ENCODE assay signal across 8 cellular contexts in the genomic region with DNA sequence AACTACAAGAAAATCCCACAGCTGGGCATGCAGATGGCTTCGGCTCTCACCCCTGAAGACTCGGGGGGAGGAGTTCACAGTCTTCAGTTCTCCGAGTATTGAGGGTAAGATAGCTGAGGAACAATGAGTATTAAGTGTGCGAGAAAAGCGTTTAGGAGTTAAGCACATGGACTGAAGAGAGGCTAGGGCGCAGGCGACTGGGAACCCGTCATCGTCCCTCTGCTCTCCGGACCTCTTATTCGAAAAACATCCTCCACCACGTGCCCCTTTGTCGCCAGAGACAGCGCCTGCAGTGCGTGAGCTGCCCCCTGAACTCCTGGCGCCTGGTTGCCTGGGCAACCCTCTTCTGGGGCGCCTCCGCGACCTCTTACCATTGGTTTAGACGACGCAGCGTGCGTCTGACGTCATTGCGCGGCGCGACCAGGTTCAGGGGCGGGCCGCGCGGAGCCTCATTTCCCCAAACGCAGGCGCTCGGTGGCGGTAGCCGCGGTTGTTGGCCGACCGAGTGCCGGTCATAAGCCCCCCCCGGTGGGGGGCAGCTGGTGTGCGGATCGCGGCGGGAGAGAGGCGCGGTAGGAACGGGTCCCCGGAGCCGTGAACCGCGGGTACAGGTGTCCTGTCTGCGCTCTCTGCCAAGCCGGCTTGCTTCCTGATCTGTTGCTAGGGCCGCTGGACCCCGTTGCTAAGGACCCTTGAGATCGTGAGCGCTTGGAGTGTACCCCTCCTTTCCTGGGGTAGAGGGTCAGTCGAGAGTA. TPM values are rescaled to one million over a fixed set of nuclear protein-coding genes. Genes with fewer than 3 reads are reported as not detected.
DNase-seq lines count a peak whose midpoint lies in the region; ATAC-seq and TF ChIP-seq lines count a peak whose summit lies in the region.

Gene PACRGL (plus strand): TSS at position 452 of the 755 bp plus-strand sequence. CDS start 4,024 bp downstream, outside the sequence.

- H3K36me3 ChIP-seq in ACC112 (ENCODE audit: insufficient read depth, low read length) (peaks cover 7% of the 10 kb centered on the region), breast epithelium (peaks cover 4% of the 10 kb centered on the region), skeletal muscle tissue (ENCODE audit: control insufficient read depth in 3 of 3, insufficient read depth in 3 of 3, low read length in 3 of 3) (peaks cover 4 to 9% (median 7%) of the 10 kb centered on the region in 3 donors)

- DNase-seq in NCI-H2196 treated with DMSO at 0.1 percent for 48 hours (lab: John Stamatoyannopoulos, UW; ENCODE audit: unreplicated experiment) (peak; percentile 88), breast epithelium (ENCODE audit: low spot score in 2 of 2) (peak; percentile 87 to 89)

- intact Hi-C loops in breast epithelium (cut with DNase I; ENCODE audit: low total_unique reads), result loop anchor here (5.0 kb wide), 1 partner anchor 1473 kb away; no protein-coding TSS in a partner anchor

- TF ChIP-seq CTCF in VCaP (conservative IDR thresholded peaks at IDR 0.05), result no peak
- TF ChIP-seq CTCF in breast epithelium (IDR thresholded peaks at IDR 0.05), result no peak

- H3K9me3 ChIP-seq in breast epithelium, result no peaks in the 10 kb centered on the region
- no peaks in the 10 kb centered on the region for H3K9me3 ChIP-seq in iPS-18c (ENCODE audit: control insufficient read depth, insufficient read depth, low read length)
- no peaks in the 10 kb centered on the region for H3K9me3 ChIP-seq in skeletal muscle tissue (ENCODE audit: control insufficient read depth in 3 of 3, low read length in 3 of 3)

- H3K79me2 ChIP-seq in ACC112 (ENCODE audit: control insufficient read depth, insufficient read depth, low read length, unreplicated experiment), result peaks cover 33% of the 10 kb centered on the region

- H2AFZ ChIP-seq in ACC112 (ENCODE audit: low read length, unreplicated experiment), result peak within 1 kb of the TSS; percentile 88

- H3K27me3 ChIP-seq in ACC112 (ENCODE audit: insufficient read depth, low read length), result no peaks in the 10 kb centered on the region
- H3K27me3 ChIP-seq in breast epithelium, result no peaks in the 10 kb centered on the region
- H3K27me3 ChIP-seq in skeletal muscle tissue (ENCODE audit: control insufficient read depth in 3 of 3, insufficient read depth in 3 of 3, low read length in 3 of 3), result no peaks in the 10 kb centered on the region

- peaks cover 7% of the 10 kb centered on the region for H3K4me1 ChIP-seq in ACC112 (ENCODE audit: control insufficient read depth, insufficient read depth, low read length, unreplicated experiment)
- H3K4me1 ChIP-seq in breast epithelium, result peaks cover 0 to 3% of the 10 kb centered on the region in 2 donors
- peaks cover 6 to 13% (median 7%) of the 10 kb centered on the region in 3 donors for H3K4me1 ChIP-seq in skeletal muscle tissue (ENCODE audit: control insufficient read depth in 3 of 3, insufficient read depth in 3 of 3, low read length in 3 of 3)

- peak within 1 kb of the TSS; percentile 97 for H3K4me3 ChIP-seq in ACC112 (ENCODE audit: low read depth, low read length)
- peak within 1 kb of the TSS; percentile 74 to 89 (median 78) for H3K4me3 ChIP-seq in breast epithelium
- H3K4me3 ChIP-seq in iPS-18c (ENCODE audit: insufficient read depth, low read depth, low read length), result peak within 1 kb of the TSS; percentile 95
- H3K4me3 ChIP-seq in skeletal muscle tissue (ENCODE audit: low read length in 3 of 3), result peak within 1 kb of the TSS; percentile 81 to 85 (median 85)

- TF ChIP-seq POLR2A in breast epithelium (IDR thresholded peaks at IDR 0.05), result no peak

- peak within 1 kb of the TSS; percentile 53 for H3K27ac ChIP-seq in ACC112 (ENCODE audit: low read depth, low read length)
- H3K27ac ChIP-seq in VCaP, result peak within 1 kb of the TSS; percentile 62
- peak within 1 kb of the TSS; percentile 86 to 90 for H3K27ac ChIP-seq in breast epithelium
- peak within 1 kb of the TSS; percentile 75 for H3K27ac ChIP-seq in skeletal muscle tissue (ENCODE audit: low read depth, low read length)

- ATAC-seq in GM18870 (IDR thresholded peaks at IDR 0.05; ENCODE audit: unreplicated experiment) (peak; percentile 98), HG03135 (IDR thresholded peaks at IDR 0.05; ENCODE audit: unreplicated experiment) (peak; percentile 100)

- peak within 1 kb of the TSS; percentile 86 to 87 (median 87) for H3K9ac ChIP-seq in skeletal muscle tissue (ENCODE audit: low read depth in 1 of 3, low read length in 3 of 3)

RNA-seq across cellular contexts. Expression of gene PACRGL, which starts in this region (rescaled TPM):
- total RNA-seq in breast epithelium, result 10 to 100 TPM; 25.4 to 53.4 (median 46.2) TPM
- total RNA-seq in skeletal muscle tissue, result 17.2 TPM

Comparison
In these comparisons a context has a peak if more than half of its experiments do, and no peak if none do; other contexts are left out.
1. Peak in every context shown above with its lines: DNase-seq, ATAC-seq, H3K4me3 ChIP-seq and H3K27ac ChIP-seq.